8 cellular contexts compared by ENCODE assay signal in genomic region chr17:62703269-62703775, GRCh38.
DNase-seq lines count a peak whose midpoint lies in the region; TF ChIP-seq lines count a peak whose summit lies in the region.

No MANE protein-coding gene starts in this region.

- no peaks in the 10 kb centered on the region for H4K20me1 ChIP-seq in Karpas-422 (ENCODE audit: insufficient read depth, low read depth, low read length)

- no peak overlapping the region for H3K4me3 ChIP-seq in Karpas-422 (ENCODE audit: low read length)
- peak overlapping the region; percentile 65 for H3K4me3 ChIP-seq in brain microvascular endothelial cell (ENCODE audit: low read depth, low read length)

- peaks cover 25% of the 10 kb centered on the region for H3K4me1 ChIP-seq in Karpas-422 (ENCODE audit: low read length)

- no peak overlapping the region for H3K27ac Mint-ChIP-seq in mesothelial cell of epicardium

- 0 out of 2 replicates have a peak overlapping the region, but pooled peaks have one; percentile 11 for H3K9ac ChIP-seq in Karpas-422 (ENCODE audit: low read length)

- peaks cover 2% of the 10 kb centered on the region for H3K36me3 Mint-ChIP-seq in mesothelial cell of epicardium

- DNase-seq in NCI-H1417 (lab: John Stamatoyannopoulos, UW): peak in 2 of 3 experiments; percentile 69 to 77
- no peak for DNase-seq in NCI-H1417 treated with DMSO at 0.1 percent for 48 hours (lab: John Stamatoyannopoulos, UW)
- DNase-seq in Karpas-422: no peak
- DNase-seq in brain microvascular endothelial cell: no peak
- DNase-seq in mesothelial cell of epicardium (ENCODE audit: low spot score in 2 of 2, unreplicated experiment in 2 of 2): no peak
- no peak for DNase-seq in NCI-H510A (lab: John Stamatoyannopoulos, UW)
- DNase-seq in globus pallidus (ENCODE audit: low spot score): no peak
- DNase-seq in NCI-H1436 treated with DMSO at 0.1 percent for 48 hours (lab: John Stamatoyannopoulos, UW): no peak

- no peaks in the 10 kb centered on the region for H3K9me2 ChIP-seq in Karpas-422 (replicated peaks; ENCODE audit: insufficient read depth, low read length)

- TF ChIP-seq CTCF in brain microvascular endothelial cell (IDR thresholded peaks at IDR 0.05; ENCODE audit: low read depth, low read length, missing control alignments): no peak
- TF ChIP-seq CTCF in mesothelial cell of epicardium (IDR thresholded peaks at IDR 0.05; ENCODE audit: unreplicated experiment): no peak

- H3K36me3 ChIP-seq in Karpas-422 (ENCODE audit: insufficient read depth, low read length) (no peaks in the 10 kb centered on the region), brain microvascular endothelial cell (replicated peaks) (no peaks in the 10 kb centered on the region)

- in situ Hi-C loops in brain microvascular endothelial cell (cut with HindIII; ENCODE audit: low pct_ligation_motif_present, low sequenced_read_pairs): no loop called here

- no peaks in the 10 kb centered on the region for H3K9me3 Mint-ChIP-seq in mesothelial cell of epicardium

- H2AFZ ChIP-seq in Karpas-422 (ENCODE audit: low read length): no peak overlapping the region

- H3K9me3 ChIP-seq in Karpas-422 (ENCODE audit: low read length): no peaks in the 10 kb centered on the region

- H3K27me3 Mint-ChIP-seq in mesothelial cell of epicardium (ENCODE audit: low read depth): peaks cover 13% of the 10 kb centered on the region

- peak overlapping the region; percentile 17 for H3K4me2 ChIP-seq in Karpas-422 (ENCODE audit: low read depth, low read length, poor library complexity, severe bottlenecking)

- H3K27me3 ChIP-seq in Karpas-422 (ENCODE audit: low read length): no peaks in the 10 kb centered on the region
- H3K27me3 ChIP-seq in brain microvascular endothelial cell (replicated peaks): no peaks in the 10 kb centered on the region

- H3K27ac ChIP-seq in Karpas-422 (ENCODE audit: low read length): no peak overlapping the region
- peak overlapping the region; percentile 81 for H3K27ac ChIP-seq in brain microvascular endothelial cell

- peaks cover 20% of the 10 kb centered on the region for H3K4me1 Mint-ChIP-seq in mesothelial cell of epicardium

- no peaks in the 10 kb centered on the region for H3K79me2 ChIP-seq in Karpas-422 (ENCODE audit: low read length)

- peak overlapping the region; percentile 59 for H3K4me3 Mint-ChIP-seq in mesothelial cell of epicardium

Comparison
In these comparisons a context has a peak if more than half of its experiments do, and no peak if none do; other contexts are left out.
1. DNase-seq: peak in NCI-H1417 (2 of 3); none in NCI-H1417 treated with DMSO at 0.1 percent for 48 hours (single experiment), Karpas-422 (single experiment), brain microvascular endothelial cell (single experiment), mesothelial cell of epicardium (0 of 2), NCI-H510A (single experiment), globus pallidus (single experiment) and NCI-H1436 treated with DMSO at 0.1 percent for 48 hours (single experiment).